In the genomic region with DNA sequence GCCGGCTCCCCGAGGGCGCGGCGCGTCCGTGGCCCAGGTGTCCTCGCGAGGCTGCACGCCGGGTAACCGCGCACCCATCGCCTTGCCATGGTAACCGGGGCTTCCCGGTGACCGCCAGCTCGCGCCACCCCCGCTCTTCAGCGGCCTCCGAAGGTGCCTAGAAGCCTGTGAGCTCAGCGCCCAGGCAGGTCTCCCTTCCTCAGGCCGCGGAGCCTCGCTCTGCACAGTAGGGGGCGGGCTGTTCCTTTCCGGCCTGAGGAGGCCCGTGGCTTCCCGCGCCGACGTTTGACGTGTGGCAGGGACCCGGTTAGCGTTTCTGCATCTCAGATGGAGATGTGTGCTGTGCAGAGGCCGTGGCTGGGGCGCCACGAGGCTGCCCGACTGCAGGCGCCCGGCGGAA, we compare ENCODE assay signal across 9 cellular contexts.
DNase-seq lines count a peak whose midpoint lies in the region; ATAC-seq and TF ChIP-seq lines count a peak whose summit lies in the region.
"Had no signal": no experiment of that assay in that cellular context is flagged by ENCODE, and none has a peak within 500 bp of the region (broad histone marks: within the 10 kb centered on the region; RNA-seq: fewer than 3 reads in every experiment).

No MANE protein-coding gene starts in this region.

- DNase-seq in NCI-H1417 (lab: John Stamatoyannopoulos, UW): peak in 2 of 3 experiments; percentile 55 to 74
- DNase-seq in NCI-H1417 treated with DMSO at 0.1 percent for 48 hours (lab: John Stamatoyannopoulos, UW): no peak
- DNase-seq in activated CD4-positive, alpha-beta T cell treated with anti-CD3 and anti-CD28 coated beads, Interleukin-2, amount 50 U/mL, for 48 hours: peak; percentile 52 to 55
- no peak for DNase-seq in fibroblast of the aortic adventitia (ENCODE audit: low read depth)
- DNase-seq in stimulated activated CD4-positive, alpha-beta T cell treated with anti-CD3 and anti-CD28 coated beads, Interleukin-4, amount 100 ng/mL, for 4 hours: peak; percentile 46 to 49
- no peak for DNase-seq in epidermal melanocyte (ENCODE audit: insufficient read length, low spot score)
- no peak for DNase-seq in occipital lobe (lab: John Stamatoyannopoulos, UW)

- no peak for ATAC-seq in GM18511 (IDR thresholded peaks at IDR 0.05; ENCODE audit: unreplicated experiment)

- peak; percentile 8 for TF ChIP-seq CTCF in fibroblast of the aortic adventitia (IDR thresholded peaks at IDR 0.05; ENCODE audit: insufficient read depth, low read length)

- no peak overlapping the region for H3K4me3 ChIP-seq in fibroblast of the aortic adventitia (ENCODE audit: low read depth, low read length)
- H3K4me3 ChIP-seq: Peyer's patch had no signal

Comparison
In these comparisons a context has a peak if more than half of its experiments do, and no peak if none do; other contexts are left out.
1. DNase-seq: peak in NCI-H1417 (2 of 3), activated CD4-positive, alpha-beta T cell treated with anti-CD3 and anti-CD28 coated beads, Interleukin-2, amount 50 U/mL, for 48 hours (2 of 2) and stimulated activated CD4-positive, alpha-beta T cell treated with anti-CD3 and anti-CD28 coated beads, Interleukin-4, amount 100 ng/mL, for 4 hours (2 of 2); none in NCI-H1417 treated with DMSO at 0.1 percent for 48 hours (single experiment), fibroblast of the aortic adventitia (single experiment), epidermal melanocyte (single experiment) and occipital lobe (single experiment).